In the genomic region with DNA sequence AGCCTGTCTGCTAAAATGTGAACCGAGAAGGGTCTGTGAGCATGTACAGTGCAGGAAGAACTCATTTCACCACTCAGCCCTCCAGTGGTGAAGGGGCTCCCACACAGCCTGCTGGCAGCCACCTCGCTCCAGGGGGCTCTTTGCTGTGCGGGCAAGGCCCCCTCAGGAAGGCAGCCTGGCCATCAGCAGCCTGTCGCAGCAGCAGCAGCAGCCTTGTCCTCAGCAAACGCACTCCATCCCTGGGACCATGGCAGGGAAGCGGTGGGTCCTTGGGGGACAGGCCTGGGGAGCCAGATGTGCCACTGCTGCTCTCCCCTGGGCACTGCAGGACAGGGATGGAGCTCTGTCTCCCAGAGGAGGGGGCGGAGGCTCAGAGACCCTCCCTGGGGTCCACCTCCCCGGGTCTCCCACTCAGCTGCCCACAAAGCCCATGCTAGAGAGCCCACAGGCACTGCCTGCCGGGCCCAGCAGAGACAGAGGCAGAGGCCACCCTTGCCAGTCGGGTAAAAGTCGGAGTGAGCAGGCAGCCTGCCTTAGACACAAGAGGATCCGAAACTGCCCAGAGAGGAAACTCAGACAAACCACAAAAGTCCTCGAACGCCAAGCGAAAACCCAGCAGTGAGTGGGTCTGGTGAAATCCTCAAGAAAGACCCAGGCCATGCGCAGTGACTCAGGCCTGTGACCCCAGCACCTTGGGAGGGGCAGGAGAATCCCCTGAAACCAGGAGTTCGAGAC, we compare ENCODE assay signal across 9 cellular contexts. TPM values are rescaled to one million over a fixed set of nuclear protein-coding genes. Genes with fewer than 3 reads are reported as not detected.
DNase-seq lines count a peak whose midpoint lies in the region; ATAC-seq, FAIRE-seq and TF ChIP-seq lines count a peak whose summit lies in the region.
"Had no signal": no experiment of that assay in that cellular context is flagged by ENCODE, and none has a peak within 500 bp of the region (broad histone marks: within the 10 kb centered on the region; RNA-seq: fewer than 3 reads in every experiment).

No MANE protein-coding gene starts in this region.

- peaks cover 6% of the 10 kb centered on the region; the same call in 1 of the 2 replicates for H3K4me1 ChIP-seq in GM23248 (ENCODE audit: insufficient read depth)

- no peak for FAIRE-seq in D721Med (lab: Jason Lieb, UNC)
- FAIRE-seq: keratinocyte had no signal

- no peaks in the 10 kb centered on the region for H3F3A ChIP-seq in GM23248 (ENCODE audit: insufficient read depth)

- no peak overlapping the region for H3K27ac ChIP-seq in GM23248

- no peaks in the 10 kb centered on the region for H3K9me3 ChIP-seq in GM23248 (ENCODE audit: low read depth)

- H3K4me3 ChIP-seq in foreskin fibroblast (ENCODE audit: low read depth in 1 of 2, low read length in 2 of 2) (no peak overlapping the region), GM23248 (no peak overlapping the region)

- no peaks in the 10 kb centered on the region for H3K36me3 ChIP-seq in GM23248 (ENCODE audit: low read depth)

- 88 to 92% methylated on average over 16 of the region's 17 CpGs for WGBS in GM23248 (ENCODE audit: low coverage in 1 of 2, low lambda C conversion rate in 2 of 2, missing lambda C conversion rate in 2 of 2), 2 experiments

- no peak overlapping the region for H2AFZ ChIP-seq in GM23248

- no peaks in the 10 kb centered on the region for H3K9me2 ChIP-seq in GM23248 (ENCODE audit: insufficient read depth)

- H4K20me1 ChIP-seq in GM23248 (ENCODE audit: insufficient read depth): peaks cover 10% of the 10 kb centered on the region

- DNase-seq in D721Med (ENCODE audit: insufficient read length, low spot score) (peak; percentile 13), posterior cingulate gyrus (peak in 6 of 10 donors; percentile 8 to 80 (median 40)), HK-2 (ENCODE audit: unreplicated experiment) (no peak), foreskin fibroblast (no peak), GM23248 (no peak)
- DNase-seq in activated naive CD4-positive, alpha-beta T cell treated with anti-CD3 and anti-CD28 coated beads, Interleukin-2, amount 50 U/mL, for 16 hours: peak; percentile 8

- TF ChIP-seq CTCF in D721Med (IDR thresholded peaks at IDR 0.05; ENCODE audit: insufficient read depth, missing control alignments) (no peak), foreskin fibroblast (IDR thresholded peaks at IDR 0.05; ENCODE audit: low read depth, low read length) (no peak)

- H3K79me2 ChIP-seq in GM23248 (ENCODE audit: insufficient read depth): peaks cover 98% of the 10 kb centered on the region

- in situ Hi-C loops in GM23248 (cut with MboI): no loop called here

- H3K9ac ChIP-seq in GM23248: no peak overlapping the region

- intact Hi-C loops in posterior cingulate gyrus (cut with DNase I): no loop called here

- H3K4me2 ChIP-seq in GM23248 (ENCODE audit: unreplicated experiment): no peak overlapping the region

- peak; percentile 53 for ATAC-seq in GM19397 (IDR thresholded peaks at IDR 0.05; ENCODE audit: unreplicated experiment)
- peak; percentile 74 for ATAC-seq in HG03432 (IDR thresholded peaks at IDR 0.05; ENCODE audit: unreplicated experiment)

- H3K27me3 ChIP-seq in GM23248 (replicated peaks; ENCODE audit: insufficient read depth): no peaks in the 10 kb centered on the region

RNA-seq across cellular contexts. Expression of a gene that starts 8.0 kb away (rescaled TPM):
- total RNA-seq in GM23248 (2014; rRNA removed; shearing (Covaris generic)): 5.5 and 17.5 TPM in 2 replicates
- 25.6 and 26.0 TPM in 2 replicates for polyA plus RNA-seq in GM23248 (2016; fragmentation: Nextera tagmentation; extraction: Ambion mirVana)

RNA-seq across cellular contexts. Expression of a gene that starts 34.5 kb away (rescaled TPM):
- 25.9 and 36.3 TPM in 2 replicates for total RNA-seq in GM23248 (2014; rRNA removed; shearing (Covaris generic))
- 32.1 and 36.6 TPM in 2 replicates for polyA plus RNA-seq in GM23248 (2016; fragmentation: Nextera tagmentation; extraction: Ambion mirVana)

Comparison
In these comparisons a context has a peak if more than half of its experiments do, and no peak if none do; other contexts are left out.
1. DNase-seq: peak in D721Med (single experiment), activated naive CD4-positive, alpha-beta T cell treated with anti-CD3 and anti-CD28 coated beads, Interleukin-2, amount 50 U/mL, for 16 hours (single experiment) and posterior cingulate gyrus (6 of 10); none in HK-2 (single experiment), foreskin fibroblast (0 of 2) and GM23248 (single experiment).